Comparison of ENCODE assay signal across 29 cellular contexts in genomic region chrX:105464611-105465010, GRCh38.
"Had no signal": no experiment of that assay in that cellular context is flagged by ENCODE, and none has a peak within 500 bp of the region (broad histone marks: within the 10 kb centered on the region; RNA-seq: fewer than 3 reads in every experiment).

No MANE protein-coding gene starts in this region.

- H3K9me3 ChIP-seq: ascending aorta, colonic mucosa, esophagus muscularis mucosa had no signal

- ATAC-seq: activated CD4-positive, alpha-beta T cell treated with anti-CD3 and anti-CD28 coated beads for 36 hours; activated CD8-positive, alpha-beta memory T cell treated with anti-CD3 and anti-CD28 coated beads, Interleukin-2, amount 10 ng/mL, durations not matched to agents 7 days and 5 days; activated CD8-positive, alpha-beta T cell treated with anti-CD3 and anti-CD28 coated beads, Interleukin-2, amount 10 ng/mL, durations not matched to agents 7 days and 5 days; activated naive CD4-positive, alpha-beta T cell treated with anti-CD3 and anti-CD28 coated beads, Interleukin-2, amount 50 U/mL, for 72 hours; activated T-cell treated with anti-CD3 and anti-CD28 coated beads, Interleukin-2, amount 50 U/mL, for 72 hours; T-helper 17 cell had no signal

- H3K27ac ChIP-seq: ascending aorta, colonic mucosa, esophagus muscularis mucosa had no signal

- FAIRE-seq: endometrium, endothelial cell of umbilical vein had no signal

- DNase-seq: activated CD4-positive, alpha-beta memory T cell treated with anti-CD3 and anti-CD28 coated beads for 36 hours; activated CD4-positive, alpha-beta T cell treated with anti-CD3 and anti-CD28 coated beads for 36 hours; activated CD4-positive, alpha-beta T cell treated with anti-CD3 and anti-CD28 coated beads, Interleukin-2, amount 10 ng/mL, durations not matched to agents 24 days and 14 days; activated CD4-positive, CD25-positive, alpha-beta regulatory T cell; activated CD4-positive, CD25-positive, alpha-beta regulatory T cell treated with anti-CD3 and anti-CD28 coated beads, Interleukin-2, amount 50 U/mL, for 72 hours; activated CD8-positive, alpha-beta memory T cell treated with anti-CD3 and anti-CD28 coated beads, Interleukin-2, amount 10 ng/mL, durations not matched to agents 7 days and 5 days; activated CD8-positive, alpha-beta memory T cell treated with anti-CD3 and anti-CD28 coated beads, Interleukin-2, amount 50 U/mL, for 48 hours; activated CD8-positive, alpha-beta T cell treated with anti-CD3 and anti-CD28 coated beads, Interleukin-2, amount 10 ng/mL, durations not matched to agents 7 days and 5 days; activated gamma-delta T cell; activated naive CD4-positive, alpha-beta T cell; activated naive CD4-positive, alpha-beta T cell treated with anti-CD3 and anti-CD28 coated beads, Interleukin-2, amount 10 ng/mL, durations not matched to agents 7 days and 5 days; activated naive CD8-positive, alpha-beta T cell treated with anti-CD3 and anti-CD28 coated beads, Interleukin-2, amount 10 ng/mL, durations not matched to agents 7 days and 5 days; activated T-cell treated with anti-CD3 and anti-CD28 coated beads for 4 hours; activated T-cell treated with anti-CD3 and anti-CD28 coated beads, Interleukin-2, amount 50 U/mL, for 24 hours; activated T-cell treated with anti-CD3 and anti-CD28 coated beads, Interleukin-2, amount 50 U/mL, for 72 hours; caudate nucleus; cerebellar nuclear complex; colonic mucosa; effector CD8-positive, alpha-beta T cell; erythroblast; head of caudate nucleus; hippocampal formation; T-helper 1 cell; T-helper 17 cell had no signal

- H3K4me1 ChIP-seq: ascending aorta, colonic mucosa, esophagus muscularis mucosa had no signal

- H3K4me3 ChIP-seq: ascending aorta, colonic mucosa, esophagus muscularis mucosa had no signal

- H3K36me3 ChIP-seq: ascending aorta, colonic mucosa, esophagus muscularis mucosa had no signal

- H3K27me3 ChIP-seq: ascending aorta, colonic mucosa, esophagus muscularis mucosa had no signal
